ENCODE assay signal across 11 cellular contexts in genomic region chr2:214019229-214019972, GRCh38.
DNase-seq lines count a peak whose midpoint lies in the region; ATAC-seq, FAIRE-seq and TF ChIP-seq lines count a peak whose summit lies in the region.
"Had no signal": no experiment of that assay in that cellular context is flagged by ENCODE, and none has a peak within 500 bp of the region (broad histone marks: within the 10 kb centered on the region; RNA-seq: fewer than 3 reads in every experiment).

No MANE protein-coding gene starts in this region.

- no peaks in the 10 kb centered on the region; the same call in 1 of the 2 replicates for H3K9me3 Mint-ChIP-seq in HFFc6

- peak overlapping the region; percentile 86 for H3K27ac ChIP-seq in ACC112 (ENCODE audit: low read depth, low read length)
- no peak overlapping the region for H3K27ac ChIP-seq in OCI-LY7 (ENCODE audit: low read depth, low read length, poor library complexity, severe bottlenecking)

- no TSS peak for BruUV-seq in OCI-LY7 (replicated peaks; lab: Mats Ljungman, UMichigan)

- no peaks in the 10 kb centered on the region for H3K27me3 ChIP-seq in ACC112 (ENCODE audit: insufficient read depth, low read length)

- H3K36me3 ChIP-seq in ACC112 (ENCODE audit: insufficient read depth, low read length), result no peaks in the 10 kb centered on the region
- no peaks in the 10 kb centered on the region for H3K36me3 ChIP-seq in OCI-LY7 (ENCODE audit: insufficient read depth, low read length)
- H3K36me3 ChIP-seq in mucosa of descending colon (ENCODE audit: low read depth), result no peaks in the 10 kb centered on the region

- CTCF ChIA-PET in OCI-LY7 (lab: Charles Lee; ENCODE audit: unreplicated experiment), result no interaction called here

- intact Hi-C loops in OCI-LY7 (cut with micrococcal nuclease; ENCODE audit: unreplicated experiment), result no loop called here
- intact Hi-C loops in mucosa of descending colon (cut with DNase I, micrococcal nuclease), result no loop called here

- H3K27ac Mint-ChIP-seq in HFFc6, result peak overlapping the region; percentile 90
- H3K27ac Mint-ChIP-seq: activated CD8-positive, alpha-beta memory T cell treated with anti-CD3 and anti-CD28 coated beads, Interleukin-2, amount 10 ng/mL, durations not matched to agents 7 days and 5 days had no signal

- ATAC-seq in HG03460 (IDR thresholded peaks at IDR 0.05; ENCODE audit: unreplicated experiment), result no peak
- no peak for ATAC-seq in mucosa of descending colon
- ATAC-seq: activated CD8-positive, alpha-beta memory T cell treated with anti-CD3 and anti-CD28 coated beads, Interleukin-2, amount 10 ng/mL, durations not matched to agents 7 days and 5 days had no signal

- H3K4me1 Mint-ChIP-seq in HFFc6 (ENCODE audit: low read depth), result peaks cover 38% of the 10 kb centered on the region
- H3K4me1 Mint-ChIP-seq: activated CD8-positive, alpha-beta memory T cell treated with anti-CD3 and anti-CD28 coated beads, Interleukin-2, amount 10 ng/mL, durations not matched to agents 7 days and 5 days had no signal

- TF ChIP-seq CTCF in HFFc6 (IDR thresholded peaks at IDR 0.05) (no peak), astrocyte of the spinal cord (IDR thresholded peaks at IDR 0.05; ENCODE audit: low read depth, low read length) (no peak), OCI-LY7 (conservative IDR thresholded peaks at IDR 0.05; ENCODE audit: low read length) (no peak), mucosa of descending colon (IDR thresholded peaks at IDR 0.05) (no peak)

- H3K79me2 ChIP-seq in ACC112 (ENCODE audit: control insufficient read depth, insufficient read depth, low read length, unreplicated experiment) (no peaks in the 10 kb centered on the region), OCI-LY7 (ENCODE audit: insufficient read depth, low read depth, low read length) (no peaks in the 10 kb centered on the region)

- H3K4me1 ChIP-seq in ACC112 (ENCODE audit: control insufficient read depth, insufficient read depth, low read length, unreplicated experiment) (peaks cover 21% of the 10 kb centered on the region), OCI-LY7 (ENCODE audit: insufficient read depth, low read length, poor library complexity, severe bottlenecking) (no peaks in the 10 kb centered on the region), mucosa of descending colon (ENCODE audit: low read depth) (no peaks in the 10 kb centered on the region)
- H3K4me1 ChIP-seq: Caco-2 had no signal

- DNase-seq in HFFc6 (peak; percentile 98), astrocyte of the spinal cord (ENCODE audit: low read depth, low spot score) (peak; percentile 94), T-helper 1 cell (no peak), OCI-LY7 (ENCODE audit: low spot score) (no peak), mucosa of descending colon (no peak)
- DNase-seq: activated CD8-positive, alpha-beta memory T cell treated with anti-CD3 and anti-CD28 coated beads, Interleukin-2, amount 10 ng/mL, durations not matched to agents 7 days and 5 days; Caco-2; glutamatergic neuron had no signal

- H2AFZ ChIP-seq in ACC112 (ENCODE audit: low read length, unreplicated experiment), result peak overlapping the region; percentile 83
- H2AFZ ChIP-seq in OCI-LY7 (ENCODE audit: low read length), result no peak overlapping the region

- in situ Hi-C loops in astrocyte of the spinal cord (cut with HindIII; ENCODE audit: low sequenced_read_pairs), result no loop called here

- peaks cover 15% of the 10 kb centered on the region for H3K36me3 Mint-ChIP-seq in HFFc6 (ENCODE audit: low read depth)
- H3K36me3 Mint-ChIP-seq: activated CD8-positive, alpha-beta memory T cell treated with anti-CD3 and anti-CD28 coated beads, Interleukin-2, amount 10 ng/mL, durations not matched to agents 7 days and 5 days had no signal

- no peaks in the 10 kb centered on the region for H4K20me1 ChIP-seq in OCI-LY7 (ENCODE audit: insufficient read depth, low read length)

- POLR2A ChIA-PET in OCI-LY7 (lab: Charles Lee), result no interaction called here

- FAIRE-seq in islet of Langerhans (lab: Jason Lieb, UNC), result peak; percentile 86

- H3K4me2 ChIP-seq in OCI-LY7 (ENCODE audit: low read length), result no peak overlapping the region

- H3K9me3 ChIP-seq in OCI-LY7 (ENCODE audit: low read length), result no peaks in the 10 kb centered on the region
- H3K9me3 ChIP-seq in mucosa of descending colon, result no peaks in the 10 kb centered on the region
- H3K9me3 ChIP-seq: Caco-2 had no signal

- no peaks in the 10 kb centered on the region; the same call in 1 of the 2 replicates for H3K27me3 Mint-ChIP-seq in HFFc6 (ENCODE audit: insufficient read depth)
- H3K27me3 Mint-ChIP-seq: activated CD8-positive, alpha-beta memory T cell treated with anti-CD3 and anti-CD28 coated beads, Interleukin-2, amount 10 ng/mL, durations not matched to agents 7 days and 5 days had no signal

- no peaks in the 10 kb centered on the region for H3K9me2 ChIP-seq in OCI-LY7 (ENCODE audit: insufficient read depth, low read length)

- H3K4me3 Mint-ChIP-seq in HFFc6, result no peak overlapping the region; the same call in 1 of the 2 replicates
- H3K4me3 Mint-ChIP-seq: activated CD8-positive, alpha-beta memory T cell treated with anti-CD3 and anti-CD28 coated beads, Interleukin-2, amount 10 ng/mL, durations not matched to agents 7 days and 5 days had no signal

- H3K4me3 ChIP-seq in ACC112 (ENCODE audit: low read depth, low read length) (peak overlapping the region; percentile 5; the same call in 1 of the 2 replicates), astrocyte of the spinal cord (ENCODE audit: low read depth, low read length) (no peak overlapping the region), OCI-LY7 (ENCODE audit: low read depth, low read length, poor library complexity, severe bottlenecking) (no peak overlapping the region), mucosa of descending colon (no peak overlapping the region)

Comparison
In these comparisons a context has a peak if more than half of its experiments do, and no peak if none do; other contexts are left out.
1. DNase-seq: peak in HFFc6 (single experiment) and astrocyte of the spinal cord (single experiment); none in T-helper 1 cell (0 of 5), OCI-LY7 (single experiment) and mucosa of descending colon (0 of 3).